ENCODE assay signal across 34 cellular contexts in genomic region chr4:153997506-153997905, GRCh38.
"Had no signal": no experiment of that assay in that cellular context is flagged by ENCODE, and none has a peak within 500 bp of the region (broad histone marks: within the 10 kb centered on the region; RNA-seq: fewer than 3 reads in every experiment).

No MANE protein-coding gene starts in this region.

- H3K9me3 ChIP-seq: adrenal gland, gastrocnemius medialis had no signal

- H3K9me3 Mint-ChIP-seq: activated CD4-positive, alpha-beta T cell treated with anti-CD3 and anti-CD28 coated beads, Interleukin-2, amount 10 ng/mL, durations not matched to agents 24 days and 14 days; activated T-helper 1 cell treated with anti-CD3 and anti-CD28 coated beads, Interleukin-12 subunit alpha, Interleukin-12 subunit beta, Interleukin-2, Interleukin-4 antibody, amounts not matched to agents 30 ng/mL and 10 ng/mL and 1 ng/mL, durations not matched to agents 14 hours and 24 hours and 36 hours; activated T-helper 2 cell treated with anti-CD3 and anti-CD28 coated beads, Interferon-gamma antibody, Interleukin-2, Interleukin-4, amounts not matched to agents 10 μg/mL and 5 μg/mL and 100 μg/mL, durations not matched to agents 14 hours and 24 hours and 36 hours; T-helper 2 cell treated with Interferon-gamma antibody and Interleukin-4, amounts not matched to agents 5 μg/mL and 100 μg/mL, for 36 hours had no signal

- H3K27me3 Mint-ChIP-seq: activated CD4-positive, alpha-beta T cell treated with anti-CD3 and anti-CD28 coated beads, Interleukin-2, amount 10 ng/mL, durations not matched to agents 24 days and 14 days; activated CD8-positive, alpha-beta memory T cell treated with anti-CD3 and anti-CD28 coated beads, Interleukin-2, amount 10 ng/mL, durations not matched to agents 7 days and 5 days had no signal

- H3K36me3 ChIP-seq: adrenal gland, esophagus muscularis mucosa, gastrocnemius medialis had no signal

- DNase-seq: activated CD4-positive, alpha-beta memory T cell treated with anti-CD3 and anti-CD28 coated beads for 36 hours; activated CD4-positive, alpha-beta T cell treated with anti-CD3 and anti-CD28 coated beads for 36 hours; activated CD4-positive, alpha-beta T cell treated with anti-CD3 and anti-CD28 coated beads, Interleukin-2, amount 10 ng/mL, durations not matched to agents 24 days and 14 days; activated CD4-positive, CD25-positive, alpha-beta regulatory T cell; activated CD4-positive, CD25-positive, alpha-beta regulatory T cell treated with anti-CD3 and anti-CD28 coated beads, Interleukin-2, amount 50 U/mL, for 72 hours; activated CD8-positive, alpha-beta memory T cell treated with anti-CD3 and anti-CD28 coated beads, Interleukin-2, amount 10 ng/mL, durations not matched to agents 7 days and 5 days; activated CD8-positive, alpha-beta memory T cell treated with anti-CD3 and anti-CD28 coated beads, Interleukin-2, amount 50 U/mL, for 4 hours; activated CD8-positive, alpha-beta T cell treated with anti-CD3 and anti-CD28 coated beads, Interleukin-2, amount 10 ng/mL, durations not matched to agents 7 days and 5 days; activated effector memory CD4-positive, alpha-beta T cell treated with anti-CD3 and anti-CD28 coated beads, Interleukin-2, amount 50 U/mL, for 16 hours; activated naive CD4-positive, alpha-beta T cell treated with anti-CD3 and anti-CD28 coated beads for 36 hours; activated naive CD8-positive, alpha-beta T cell treated with anti-CD3 and anti-CD28 coated beads for 36 hours; activated naive CD8-positive, alpha-beta T cell treated with anti-CD3 and anti-CD28 coated beads, Interleukin-2, amount 50 U/mL, for 24 hours; activated T-cell treated with anti-CD3 and anti-CD28 coated beads, Interleukin-2, amount 50 U/mL, for 1 hour; activated T-cell treated with anti-CD3 and anti-CD28 coated beads, Interleukin-2, amount 50 U/mL, for 48 hours; adrenal gland; amygdala; aorta; body of pancreas; caudate nucleus; cortex of kidney; dermis blood vessel endothelial cell; effector CD4-positive, alpha-beta T cell; effector memory CD8-positive, alpha-beta T cell; erythroblast; foreskin keratinocyte; gastrocnemius medialis; T-helper 1 cell; T-helper 17 cell; T1000 had no signal

- H3K4me3 Mint-ChIP-seq: activated CD4-positive, alpha-beta memory T cell treated with anti-CD3 and anti-CD28 coated beads for 36 hours; activated CD4-positive, alpha-beta T cell treated with anti-CD3 and anti-CD28 coated beads for 36 hours; activated CD4-positive, alpha-beta T cell treated with anti-CD3 and anti-CD28 coated beads, Interleukin-2, amount 10 ng/mL, durations not matched to agents 24 days and 14 days; activated CD8-positive, alpha-beta memory T cell treated with anti-CD3 and anti-CD28 coated beads, Interleukin-2, amount 10 ng/mL, durations not matched to agents 7 days and 5 days; activated CD8-positive, alpha-beta T cell treated with anti-CD3 and anti-CD28 coated beads, Interleukin-2, amount 10 ng/mL, durations not matched to agents 7 days and 5 days; activated naive CD4-positive, alpha-beta T cell treated with anti-CD3 and anti-CD28 coated beads for 36 hours; activated naive CD4-positive, alpha-beta T cell treated with anti-CD3 and anti-CD28 coated beads, Interleukin-2, amount 50 U/mL, for 24 hours; activated naive CD8-positive, alpha-beta T cell treated with anti-CD3 and anti-CD28 coated beads for 36 hours; activated naive CD8-positive, alpha-beta T cell treated with anti-CD3 and anti-CD28 coated beads, Interleukin-2, amount 50 U/mL, for 24 hours; activated T-helper 1 cell treated with anti-CD3 and anti-CD28 coated beads, Interleukin-12 subunit alpha, Interleukin-12 subunit beta, Interleukin-2, Interleukin-4 antibody, amounts not matched to agents 30 ng/mL and 10 ng/mL and 1 ng/mL, durations not matched to agents 14 hours and 24 hours and 36 hours; effector memory CD8-positive, alpha-beta T cell; T-helper 17 cell; T-helper 2 cell treated with Interferon-gamma antibody and Interleukin-4, amounts not matched to agents 5 μg/mL and 100 μg/mL, for 36 hours had no signal

- H3K36me3 Mint-ChIP-seq: activated CD4-positive, alpha-beta memory T cell treated with anti-CD3 and anti-CD28 coated beads for 36 hours; activated CD8-positive, alpha-beta memory T cell treated with anti-CD3 and anti-CD28 coated beads, Interleukin-2, amount 10 ng/mL, durations not matched to agents 7 days and 5 days had no signal

- H3K4me1 ChIP-seq: adrenal gland, body of pancreas, esophagus muscularis mucosa, foreskin keratinocyte, gastrocnemius medialis had no signal

- ATAC-seq: activated CD4-positive, alpha-beta T cell treated with anti-CD3 and anti-CD28 coated beads for 36 hours; activated CD8-positive, alpha-beta memory T cell treated with anti-CD3 and anti-CD28 coated beads, Interleukin-2, amount 10 ng/mL, durations not matched to agents 7 days and 5 days; activated CD8-positive, alpha-beta T cell treated with anti-CD3 and anti-CD28 coated beads, Interleukin-2, amount 10 ng/mL, durations not matched to agents 7 days and 5 days; activated naive CD8-positive, alpha-beta T cell treated with anti-CD3 and anti-CD28 coated beads, Interleukin-2, amount 50 U/mL, for 24 hours; body of pancreas; effector memory CD8-positive, alpha-beta T cell; foreskin keratinocyte; gastrocnemius medialis; T-helper 17 cell had no signal

- H3K27me3 ChIP-seq: adrenal gland, body of pancreas, esophagus muscularis mucosa, foreskin keratinocyte, gastrocnemius medialis had no signal

- H3K4me3 ChIP-seq: adrenal gland, body of pancreas, esophagus muscularis mucosa, gastrocnemius medialis had no signal

- H3K27ac ChIP-seq: adrenal gland, body of pancreas, esophagus muscularis mucosa, foreskin keratinocyte, gastrocnemius medialis had no signal

- H3K27ac Mint-ChIP-seq: activated CD4-positive, alpha-beta memory T cell treated with anti-CD3 and anti-CD28 coated beads for 36 hours; activated CD4-positive, alpha-beta T cell treated with anti-CD3 and anti-CD28 coated beads for 36 hours; activated CD4-positive, alpha-beta T cell treated with anti-CD3 and anti-CD28 coated beads, Interleukin-2, amount 10 ng/mL, durations not matched to agents 24 days and 14 days; activated CD8-positive, alpha-beta memory T cell treated with anti-CD3 and anti-CD28 coated beads, Interleukin-2, amount 10 ng/mL, durations not matched to agents 7 days and 5 days; activated CD8-positive, alpha-beta T cell treated with anti-CD3 and anti-CD28 coated beads, Interleukin-2, amount 10 ng/mL, durations not matched to agents 7 days and 5 days; activated naive CD4-positive, alpha-beta T cell treated with anti-CD3 and anti-CD28 coated beads for 36 hours; activated naive CD4-positive, alpha-beta T cell treated with anti-CD3 and anti-CD28 coated beads, Interleukin-2, amount 50 U/mL, for 24 hours; activated naive CD8-positive, alpha-beta T cell treated with anti-CD3 and anti-CD28 coated beads for 36 hours; activated naive CD8-positive, alpha-beta T cell treated with anti-CD3 and anti-CD28 coated beads, Interleukin-2, amount 50 U/mL, for 24 hours; activated T-helper 1 cell treated with anti-CD3 and anti-CD28 coated beads, Interleukin-12 subunit alpha, Interleukin-12 subunit beta, Interleukin-2, Interleukin-4 antibody, amounts not matched to agents 30 ng/mL and 10 ng/mL and 1 ng/mL, durations not matched to agents 14 hours and 24 hours and 36 hours; activated T-helper 2 cell treated with anti-CD3 and anti-CD28 coated beads, Interferon-gamma antibody, Interleukin-2, Interleukin-4, amounts not matched to agents 10 μg/mL and 5 μg/mL and 100 μg/mL, durations not matched to agents 14 hours and 24 hours and 36 hours; effector memory CD8-positive, alpha-beta T cell; T-helper 17 cell; T-helper 2 cell treated with Interferon-gamma antibody and Interleukin-4, amounts not matched to agents 5 μg/mL and 100 μg/mL, for 36 hours had no signal

- H3K4me1 Mint-ChIP-seq: activated CD4-positive, alpha-beta T cell treated with anti-CD3 and anti-CD28 coated beads for 36 hours; activated CD4-positive, alpha-beta T cell treated with anti-CD3 and anti-CD28 coated beads, Interleukin-2, amount 10 ng/mL, durations not matched to agents 24 days and 14 days; activated CD8-positive, alpha-beta memory T cell treated with anti-CD3 and anti-CD28 coated beads, Interleukin-2, amount 10 ng/mL, durations not matched to agents 7 days and 5 days; activated naive CD4-positive, alpha-beta T cell treated with anti-CD3 and anti-CD28 coated beads, Interleukin-2, amount 50 U/mL, for 24 hours; activated naive CD8-positive, alpha-beta T cell treated with anti-CD3 and anti-CD28 coated beads for 36 hours; activated naive CD8-positive, alpha-beta T cell treated with anti-CD3 and anti-CD28 coated beads, Interleukin-2, amount 50 U/mL, for 24 hours; T-helper 17 cell had no signal
